30 cellular contexts compared by ENCODE assay signal in genomic region chr1:5985250-5985649, GRCh38.
"Had no signal": no experiment of that assay in that cellular context is flagged by ENCODE, and none has a peak within 500 bp of the region (broad histone marks: within the 10 kb centered on the region; RNA-seq: fewer than 3 reads in every experiment).

No MANE protein-coding gene starts in this region.

- H3K4me1 Mint-ChIP-seq: activated T-helper 17 cell treated with anti-CD3 and anti-CD28 coated beads, Interleukin-2, amount 50 U/mL, for 72 hours had no signal

- H3K27ac Mint-ChIP-seq: activated CD4-positive, alpha-beta memory T cell treated with anti-CD3 and anti-CD28 coated beads, Interleukin-2, amount 10 ng/mL, durations not matched to agents 7 days and 5 days; activated CD4-positive, alpha-beta T cell treated with anti-CD3 and anti-CD28 coated beads, Interleukin-2, amount 10 ng/mL, durations not matched to agents 24 days and 14 days; activated naive CD8-positive, alpha-beta T cell; activated T-cell treated with anti-CD3 and anti-CD28 coated beads, Interleukin-2, amount 50 U/mL, for 24 hours; activated T-helper 17 cell treated with anti-CD3 and anti-CD28 coated beads, Interleukin-2, amount 50 U/mL, for 72 hours; natural killer cell; neural progenitor cell; T-helper 17 cell had no signal

- H3K9me3 ChIP-seq: esophagus squamous epithelium, testis, uterus had no signal

- H3K36me3 ChIP-seq: brain microvascular endothelial cell, neural progenitor cell, uterus had no signal

- H3K27ac ChIP-seq: brain microvascular endothelial cell, epithelial cell of prostate, esophagus squamous epithelium, neural progenitor cell, parathyroid adenoma, testis, uterus had no signal

- H3K9me3 Mint-ChIP-seq: activated CD4-positive, alpha-beta memory T cell treated with anti-CD3 and anti-CD28 coated beads, Interleukin-2, amount 10 ng/mL, durations not matched to agents 7 days and 5 days; activated CD4-positive, alpha-beta T cell treated with anti-CD3 and anti-CD28 coated beads, Interleukin-2, amount 10 ng/mL, durations not matched to agents 24 days and 14 days; activated T-cell treated with anti-CD3 and anti-CD28 coated beads, Interleukin-2, amount 50 U/mL, for 24 hours; activated T-helper 17 cell treated with anti-CD3 and anti-CD28 coated beads, Interleukin-2, amount 50 U/mL, for 72 hours; natural killer cell; neural progenitor cell had no signal

- FAIRE-seq: astrocyte, colon, endometrium, islet of Langerhans had no signal

- ATAC-seq: activated T-helper 17 cell treated with anti-CD3 and anti-CD28 coated beads, Interleukin-2, amount 50 U/mL, for 72 hours; natural killer cell; right cardiac atrium; T-helper 17 cell had no signal

- H3K4me3 ChIP-seq: esophagus squamous epithelium, lung, neural progenitor cell, testis, uterus had no signal

- H3K27me3 Mint-ChIP-seq: activated CD4-positive, alpha-beta memory T cell treated with anti-CD3 and anti-CD28 coated beads, Interleukin-2, amount 10 ng/mL, durations not matched to agents 7 days and 5 days; activated CD4-positive, alpha-beta T cell treated with anti-CD3 and anti-CD28 coated beads, Interleukin-2, amount 10 ng/mL, durations not matched to agents 24 days and 14 days; activated naive CD8-positive, alpha-beta T cell; activated T-cell treated with anti-CD3 and anti-CD28 coated beads, Interleukin-2, amount 50 U/mL, for 24 hours; activated T-helper 17 cell treated with anti-CD3 and anti-CD28 coated beads, Interleukin-2, amount 50 U/mL, for 72 hours; T-helper 17 cell had no signal

- H3K36me3 Mint-ChIP-seq: natural killer cell had no signal

- DNase-seq: activated CD4-positive, alpha-beta memory T cell treated with anti-CD3 and anti-CD28 coated beads, Interleukin-2, amount 10 ng/mL, durations not matched to agents 7 days and 5 days; activated CD4-positive, alpha-beta T cell treated with anti-CD3 and anti-CD28 coated beads, Interleukin-2, amount 10 ng/mL, durations not matched to agents 24 days and 14 days; activated CD4-positive, CD25-positive, alpha-beta regulatory T cell treated with anti-CD3 and anti-CD28 coated beads, Interleukin-2, amount 50 U/mL, for 72 hours; activated CD8-positive, alpha-beta memory T cell treated with anti-CD3 and anti-CD28 coated beads, Interleukin-2, amount 50 U/mL, for 48 hours; activated naive CD4-positive, alpha-beta T cell; activated T-cell treated with anti-CD3 and anti-CD28 coated beads, Interleukin-2, amount 50 U/mL, for 24 hours; brain microvascular endothelial cell; effector CD8-positive, alpha-beta T cell; esophagus squamous epithelium; foreskin melanocyte; mesendoderm; natural killer cell; occipital lobe; stimulated activated naive CD4-positive, alpha-beta T cell treated with Interleukin-2 at 50 U/mL for 16 hours; T-helper 17 cell; T1000; testis; trophoblast cell; uterus had no signal

- H3K4me3 Mint-ChIP-seq: activated CD4-positive, alpha-beta memory T cell treated with anti-CD3 and anti-CD28 coated beads, Interleukin-2, amount 10 ng/mL, durations not matched to agents 7 days and 5 days; activated CD4-positive, alpha-beta T cell treated with anti-CD3 and anti-CD28 coated beads, Interleukin-2, amount 10 ng/mL, durations not matched to agents 24 days and 14 days; activated naive CD8-positive, alpha-beta T cell; activated T-cell treated with anti-CD3 and anti-CD28 coated beads, Interleukin-2, amount 50 U/mL, for 24 hours; activated T-helper 17 cell treated with anti-CD3 and anti-CD28 coated beads, Interleukin-2, amount 50 U/mL, for 72 hours; natural killer cell; neural progenitor cell; T-helper 17 cell had no signal

- H3K4me1 ChIP-seq: parathyroid adenoma, testis, uterus had no signal
